In the genomic region with DNA sequence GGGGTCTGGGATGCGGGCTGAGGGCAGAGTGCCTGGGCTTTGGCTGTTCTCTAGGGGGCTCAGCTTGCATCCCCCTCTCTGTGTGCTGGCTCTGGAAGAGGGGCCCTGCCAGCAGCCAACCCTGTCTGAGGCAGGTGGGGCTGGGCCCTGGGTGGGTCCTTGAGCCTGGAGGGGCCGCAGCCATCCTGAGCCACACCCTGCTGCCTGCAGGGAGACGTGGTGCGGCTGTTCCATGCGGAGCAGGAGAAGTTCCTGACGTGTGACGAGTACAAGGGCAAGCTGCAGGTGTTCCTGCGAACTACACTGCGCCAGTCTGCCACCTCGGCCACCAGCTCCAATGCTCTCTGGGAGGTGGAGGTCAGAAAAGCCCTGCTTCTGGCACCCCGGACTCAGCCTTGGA, we compare ENCODE assay signal across 2 cellular contexts.
TF ChIP-seq lines count a peak whose summit lies in the region.

No MANE protein-coding gene starts in this region.

TF ChIP-seq in HCT116, 20 proteins besides CTCF, POLR2A, EP300 and RAD21:
- TF ChIP-seq FOSL1 (IDR thresholded peaks at IDR 0.05; ENCODE audit: low read depth) (no peak), EZH2phosphoT487 (IDR thresholded peaks at IDR 0.05; ENCODE audit: borderline replicate concordance) (no peak), ZNF274 (IDR thresholded peaks at IDR 0.05; ENCODE audit: low read depth, low read length) (no peak), EGR1 (IDR thresholded peaks at IDR 0.05; ENCODE audit: low read depth) (no peak)

TF ChIP-seq in H1, 55 proteins besides CTCF, POLR2A, EP300 and RAD21:
- TF ChIP-seq KDM1A (IDR thresholded peaks at IDR 0.05; ENCODE audit: borderline replicate concordance, low read length) (no peak), KDM5A (IDR thresholded peaks at IDR 0.05; ENCODE audit: low read length) (no peak), ASH2L (IDR thresholded peaks at IDR 0.05; ENCODE audit: low read length) (no peak), SP2 (IDR thresholded peaks at IDR 0.05; ENCODE audit: low read length) (no peak), TAF1 (IDR thresholded peaks at IDR 0.05; ENCODE audit: low read depth, low read length) (no peak), CHD2 (IDR thresholded peaks at IDR 0.05; ENCODE audit: low read length) (no peak), SUZ12 (IDR thresholded peaks at IDR 0.05; ENCODE audit: low read length) (no peak), CTBP2 (IDR thresholded peaks at IDR 0.05; ENCODE audit: borderline replicate concordance, insufficient read depth, insufficient read length, low read length) (no peak), SIN3A (conservative IDR thresholded peaks at IDR 0.05 in 1 of 2, IDR thresholded peaks at IDR 0.05 in 1 of 2; ENCODE audit: low read depth in 1 of 2, low read length in 2 of 2) (no peak), SRF (IDR thresholded peaks at IDR 0.05; ENCODE audit: low read depth, low read length) (no peak), POLR2AphosphoS5 (IDR thresholded peaks at IDR 0.05; ENCODE audit: low read depth, low read length) (no peak), HDAC2 (IDR thresholded peaks at IDR 0.05; ENCODE audit: borderline replicate concordance in 1 of 2, low read depth in 2 of 2, low read length in 2 of 2) (no peak), NANOG (IDR thresholded peaks at IDR 0.05; ENCODE audit: insufficient read depth, low read depth, low read length, poor library complexity, severe bottlenecking) (no peak), KDM4A (IDR thresholded peaks at IDR 0.05; ENCODE audit: low read depth, low read length, severe bottlenecking) (no peak), TAF7 (optimal IDR thresholded peaks at IDR 0.05; ENCODE audit: borderline replicate concordance, low read depth, low read length) (no peak), ZNF274 (IDR thresholded peaks at IDR 0.05; ENCODE audit: borderline replicate concordance, extremely low read depth, low read length) (no peak), JUND (IDR thresholded peaks at IDR 0.05; ENCODE audit: low read length) (no peak)
- TF ChIP-seq, protein P1, sequence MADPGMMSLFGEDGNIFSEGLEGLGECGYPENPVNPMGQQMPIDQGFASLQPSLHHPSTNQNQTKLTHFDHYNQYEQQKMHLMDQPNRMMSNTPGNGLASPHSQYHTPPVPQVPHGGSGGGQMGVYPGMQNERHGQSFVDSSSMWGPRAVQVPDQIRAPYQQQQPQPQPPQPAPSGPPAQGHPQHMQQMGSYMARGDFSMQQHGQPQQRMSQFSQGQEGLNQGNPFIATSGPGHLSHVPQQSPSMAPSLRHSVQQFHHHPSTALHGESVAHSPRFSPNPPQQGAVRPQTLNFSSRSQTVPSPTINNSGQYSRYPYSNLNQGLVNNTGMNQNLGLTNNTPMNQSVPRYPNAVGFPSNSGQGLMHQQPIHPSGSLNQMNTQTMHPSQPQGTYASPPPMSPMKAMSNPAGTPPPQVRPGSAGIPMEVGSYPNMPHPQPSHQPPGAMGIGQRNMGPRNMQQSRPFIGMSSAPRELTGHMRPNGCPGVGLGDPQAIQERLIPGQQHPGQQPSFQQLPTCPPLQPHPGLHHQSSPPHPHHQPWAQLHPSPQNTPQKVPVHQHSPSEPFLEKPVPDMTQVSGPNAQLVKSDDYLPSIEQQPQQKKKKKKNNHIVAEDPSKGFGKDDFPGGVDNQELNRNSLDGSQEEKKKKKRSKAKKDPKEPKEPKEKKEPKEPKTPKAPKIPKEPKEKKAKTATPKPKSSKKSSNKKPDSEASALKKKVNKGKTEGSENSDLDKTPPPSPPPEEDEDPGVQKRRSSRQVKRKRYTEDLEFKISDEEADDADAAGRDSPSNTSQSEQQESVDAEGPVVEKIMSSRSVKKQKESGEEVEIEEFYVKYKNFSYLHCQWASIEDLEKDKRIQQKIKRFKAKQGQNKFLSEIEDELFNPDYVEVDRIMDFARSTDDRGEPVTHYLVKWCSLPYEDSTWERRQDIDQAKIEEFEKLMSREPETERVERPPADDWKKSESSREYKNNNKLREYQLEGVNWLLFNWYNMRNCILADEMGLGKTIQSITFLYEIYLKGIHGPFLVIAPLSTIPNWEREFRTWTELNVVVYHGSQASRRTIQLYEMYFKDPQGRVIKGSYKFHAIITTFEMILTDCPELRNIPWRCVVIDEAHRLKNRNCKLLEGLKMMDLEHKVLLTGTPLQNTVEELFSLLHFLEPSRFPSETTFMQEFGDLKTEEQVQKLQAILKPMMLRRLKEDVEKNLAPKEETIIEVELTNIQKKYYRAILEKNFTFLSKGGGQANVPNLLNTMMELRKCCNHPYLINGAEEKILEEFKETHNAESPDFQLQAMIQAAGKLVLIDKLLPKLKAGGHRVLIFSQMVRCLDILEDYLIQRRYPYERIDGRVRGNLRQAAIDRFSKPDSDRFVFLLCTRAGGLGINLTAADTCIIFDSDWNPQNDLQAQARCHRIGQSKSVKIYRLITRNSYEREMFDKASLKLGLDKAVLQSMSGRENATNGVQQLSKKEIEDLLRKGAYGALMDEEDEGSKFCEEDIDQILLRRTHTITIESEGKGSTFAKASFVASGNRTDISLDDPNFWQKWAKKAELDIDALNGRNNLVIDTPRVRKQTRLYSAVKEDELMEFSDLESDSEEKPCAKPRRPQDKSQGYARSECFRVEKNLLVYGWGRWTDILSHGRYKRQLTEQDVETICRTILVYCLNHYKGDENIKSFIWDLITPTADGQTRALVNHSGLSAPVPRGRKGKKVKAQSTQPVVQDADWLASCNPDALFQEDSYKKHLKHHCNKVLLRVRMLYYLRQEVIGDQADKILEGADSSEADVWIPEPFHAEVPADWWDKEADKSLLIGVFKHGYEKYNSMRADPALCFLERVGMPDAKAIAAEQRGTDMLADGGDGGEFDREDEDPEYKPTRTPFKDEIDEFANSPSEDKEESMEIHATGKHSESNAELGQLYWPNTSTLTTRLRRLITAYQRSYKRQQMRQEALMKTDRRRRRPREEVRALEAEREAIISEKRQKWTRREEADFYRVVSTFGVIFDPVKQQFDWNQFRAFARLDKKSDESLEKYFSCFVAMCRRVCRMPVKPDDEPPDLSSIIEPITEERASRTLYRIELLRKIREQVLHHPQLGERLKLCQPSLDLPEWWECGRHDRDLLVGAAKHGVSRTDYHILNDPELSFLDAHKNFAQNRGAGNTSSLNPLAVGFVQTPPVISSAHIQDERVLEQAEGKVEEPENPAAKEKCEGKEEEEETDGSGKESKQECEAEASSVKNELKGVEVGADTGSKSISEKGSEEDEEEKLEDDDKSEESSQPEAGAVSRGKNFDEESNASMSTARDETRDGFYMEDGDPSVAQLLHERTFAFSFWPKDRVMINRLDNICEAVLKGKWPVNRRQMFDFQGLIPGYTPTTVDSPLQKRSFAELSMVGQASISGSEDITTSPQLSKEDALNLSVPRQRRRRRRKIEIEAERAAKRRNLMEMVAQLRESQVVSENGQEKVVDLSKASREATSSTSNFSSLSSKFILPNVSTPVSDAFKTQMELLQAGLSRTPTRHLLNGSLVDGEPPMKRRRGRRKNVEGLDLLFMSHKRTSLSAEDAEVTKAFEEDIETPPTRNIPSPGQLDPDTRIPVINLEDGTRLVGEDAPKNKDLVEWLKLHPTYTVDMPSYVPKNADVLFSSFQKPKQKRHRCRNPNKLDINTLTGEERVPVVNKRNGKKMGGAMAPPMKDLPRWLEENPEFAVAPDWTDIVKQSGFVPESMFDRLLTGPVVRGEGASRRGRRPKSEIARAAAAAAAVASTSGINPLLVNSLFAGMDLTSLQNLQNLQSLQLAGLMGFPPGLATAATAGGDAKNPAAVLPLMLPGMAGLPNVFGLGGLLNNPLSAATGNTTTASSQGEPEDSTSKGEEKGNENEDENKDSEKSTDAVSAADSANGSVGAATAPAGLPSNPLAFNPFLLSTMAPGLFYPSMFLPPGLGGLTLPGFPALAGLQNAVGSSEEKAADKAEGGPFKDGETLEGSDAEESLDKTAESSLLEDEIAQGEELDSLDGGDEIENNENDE (IDR thresholded peaks at IDR 0.05; ENCODE audit: insufficient replicate concordance, low read length) = no peak
